ENCODE assay signal across 8 cellular contexts in the genomic region with DNA sequence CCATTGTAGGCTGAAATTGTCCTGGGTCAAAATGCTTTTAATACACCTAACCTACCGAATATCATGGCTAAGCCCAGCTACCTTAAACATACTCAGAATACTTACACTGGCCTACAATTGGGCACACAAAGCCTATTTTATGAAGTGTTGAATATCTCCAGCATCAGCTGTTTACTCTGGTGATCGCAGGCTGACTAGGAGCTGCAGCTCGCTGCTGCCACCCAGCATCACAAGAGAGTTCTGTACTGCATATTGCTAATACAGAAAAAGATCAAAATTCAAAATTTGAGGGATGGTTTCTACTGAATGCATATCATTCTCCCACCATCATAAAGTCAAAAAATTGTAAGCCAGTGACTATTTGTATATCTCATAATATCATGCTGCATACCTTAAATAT. TPM values are rescaled to one million over a fixed set of nuclear protein-coding genes. Genes with fewer than 3 reads are reported as not detected.
DNase-seq lines count a peak whose midpoint lies in the region; ATAC-seq, FAIRE-seq and TF ChIP-seq lines count a peak whose summit lies in the region.

No MANE protein-coding gene starts in this region.

- no peak for FAIRE-seq in keratinocyte (lab: Jason Lieb, UNC)

- peak; percentile 57 for ATAC-seq in CD4-positive, alpha-beta T cell (ENCODE audit: poor library complexity)
- ATAC-seq in HCT116, result peak; percentile 64
- ATAC-seq in HG03460 (IDR thresholded peaks at IDR 0.05; ENCODE audit: unreplicated experiment), result no peak
- ATAC-seq in body of pancreas, result no peak

- H3K27me3 ChIP-seq in CD4-positive, alpha-beta T cell (ENCODE audit: control insufficient read depth, insufficient read depth, low read length), result no peaks in the 10 kb centered on the region
- H3K27me3 ChIP-seq in HCT116 (ENCODE audit: insufficient read depth, low read length) (no peaks in the 10 kb centered on the region), keratinocyte (ENCODE audit: control insufficient read depth, extremely low read depth, insufficient read depth, low read length) (no peaks in the 10 kb centered on the region), body of pancreas (no peaks in the 10 kb centered on the region)

- peak in 5 of 10 experiments; percentile 5 to 32 (median 12) for DNase-seq in CD4-positive, alpha-beta T cell
- DNase-seq in HCT116 (ENCODE audit: low read depth, low spot score) (no peak), keratinocyte (ENCODE audit: low read depth, low spot score) (no peak), CD14-positive monocyte (ENCODE audit: low spot score) (no peak), LoVo (ENCODE audit: low spot score) (no peak), body of pancreas (no peak)

- peak; percentile 34; the same call in 1 of the 2 replicates for TF ChIP-seq RAD21 in HCT116 (IDR thresholded peaks at IDR 0.05; ENCODE audit: low read depth)

- no peaks in the 10 kb centered on the region for H3K9me1 ChIP-seq in keratinocyte (ENCODE audit: control insufficient read depth, extremely low read depth, insufficient read depth, low read length)

- H3K9ac ChIP-seq in HCT116 (ENCODE audit: low read length) (no peak overlapping the region), keratinocyte (ENCODE audit: control insufficient read depth, extremely low read depth, insufficient read depth, low read length) (no peak overlapping the region)

- no peaks in the 10 kb centered on the region for H3K4me1 Mint-ChIP-seq in CD4-positive, alpha-beta T cell (ENCODE audit: low read depth)
- H3K4me1 Mint-ChIP-seq in CD14-positive monocyte, result no peaks in the 10 kb centered on the region

- no peak overlapping the region for H3K4me3 ChIP-seq in HCT116 (replicated peaks in 1 of 2; ENCODE audit: low read depth in 1 of 2, low read length in 2 of 2)
- no peak overlapping the region for H3K4me3 ChIP-seq in keratinocyte (ENCODE audit: control insufficient read depth in 2 of 3, extremely low read depth in 1 of 3, insufficient read depth in 2 of 3, low read depth in 1 of 3, low read length in 3 of 3)
- no peak overlapping the region for H3K4me3 ChIP-seq in body of pancreas

- intact Hi-C loops in CD4-positive, alpha-beta T cell (cut with DNase I, micrococcal nuclease), result loop anchor here in 1 of 2 experiments (2.0 kb wide), 1 partner anchor 298 kb away; no protein-coding TSS in a partner anchor
- intact Hi-C loops in HCT116 (cut with micrococcal nuclease) (no loop called here), CD14-positive monocyte (cut with micrococcal nuclease) (no loop called here), body of pancreas (cut with DNase I) (no loop called here)

- H3K36me3 ChIP-seq in HCT116 (ENCODE audit: control insufficient read depth in 1 of 2, insufficient read depth in 2 of 2, low read length in 2 of 2), result no peaks in the 10 kb centered on the region; a peak in 1 of 4 replicates
- H3K36me3 ChIP-seq in keratinocyte (ENCODE audit: control insufficient read depth in 2 of 2, extremely low read depth in 1 of 2, insufficient read depth in 2 of 2, low read length in 2 of 2), result peaks cover 0 to 2% of the 10 kb centered on the region in 2 experiments
- peaks cover 0 to 7% of the 10 kb centered on the region in 2 donors for H3K36me3 ChIP-seq in body of pancreas (replicated peaks in 1 of 2; ENCODE audit: insufficient read depth in 1 of 2, low read depth in 2 of 2)

- H3K27ac ChIP-seq in CD4-positive, alpha-beta T cell (ENCODE audit: low read depth, low read length), result no peak overlapping the region
- H3K27ac ChIP-seq in HCT116 (ENCODE audit: low read depth, low read length) (no peak overlapping the region), VCaP (no peak overlapping the region), keratinocyte (ENCODE audit: control insufficient read depth, insufficient read depth, low read length) (no peak overlapping the region), body of pancreas (no peak overlapping the region)

- H3K9me3 Mint-ChIP-seq in CD4-positive, alpha-beta T cell, result no peaks in the 10 kb centered on the region
- no peaks in the 10 kb centered on the region for H3K9me3 Mint-ChIP-seq in CD14-positive monocyte

- H4K20me1 ChIP-seq in HCT116 (ENCODE audit: insufficient read depth) (no peaks in the 10 kb centered on the region), keratinocyte (ENCODE audit: control insufficient read depth, extremely low read depth, insufficient read depth, low read length) (no peaks in the 10 kb centered on the region)

- H3K4me2 ChIP-seq in HCT116 (ENCODE audit: low read length) (no peak overlapping the region), keratinocyte (ENCODE audit: control insufficient read depth, extremely low read depth, insufficient read depth, low read depth, low read length) (no peak overlapping the region)

- no peaks in the 10 kb centered on the region for H3K9me3 ChIP-seq in CD4-positive, alpha-beta T cell (ENCODE audit: control insufficient read depth, low read length)
- H3K9me3 ChIP-seq in HCT116 (ENCODE audit: control insufficient read depth in 1 of 2, insufficient read depth in 1 of 2, low read depth in 1 of 2, low read length in 2 of 2) (no peaks in the 10 kb centered on the region), keratinocyte (ENCODE audit: control insufficient read depth, low read depth, low read length) (no peaks in the 10 kb centered on the region), body of pancreas (no peaks in the 10 kb centered on the region)

- POLR2A ChIA-PET in CD4-positive, alpha-beta T cell (lab: Charles Lee), result no interaction called here
- POLR2A ChIA-PET in HCT116 (lab: Charles Lee), result no interaction called here

- H3K27ac Mint-ChIP-seq in CD4-positive, alpha-beta T cell, result no peak overlapping the region
- H3K27ac Mint-ChIP-seq in CD14-positive monocyte, result no peak overlapping the region

- H3K79me2 ChIP-seq in HCT116 (ENCODE audit: insufficient read depth, low read length) (no peaks in the 10 kb centered on the region), keratinocyte (ENCODE audit: control insufficient read depth, insufficient read depth, low read length) (no peaks in the 10 kb centered on the region)

- dilution Hi-C loops in keratinocyte (cut with MboI; ENCODE audit: extremely low pct_ligation_motif_present, low sequenced_read_pairs), result no loop called here

- H3K27me3 Mint-ChIP-seq in CD4-positive, alpha-beta T cell, result no peaks in the 10 kb centered on the region
- no peaks in the 10 kb centered on the region for H3K27me3 Mint-ChIP-seq in CD14-positive monocyte (ENCODE audit: low read depth in 3 of 3)

- H3K4me3 Mint-ChIP-seq in CD4-positive, alpha-beta T cell, result no peak overlapping the region
- H3K4me3 Mint-ChIP-seq in CD14-positive monocyte, result no peak overlapping the region

- no peaks in the 10 kb centered on the region for H3K9me2 ChIP-seq in HCT116 (ENCODE audit: insufficient read depth)

- H2AFZ ChIP-seq in HCT116 (ENCODE audit: low read depth, low read length, poor library complexity, severe bottlenecking) (no peak overlapping the region), keratinocyte (ENCODE audit: control insufficient read depth, low read length) (no peak overlapping the region)

- CTCF ChIA-PET in CD4-positive, alpha-beta T cell (lab: Charles Lee), result no interaction called here
- CTCF ChIA-PET in HCT116 (lab: Charles Lee), result no interaction called here

- 86 to 100% methylated on average over 3 of the region's 3 CpGs for WGBS in body of pancreas, 2 donors

- TF ChIP-seq POLR2A in HCT116 (IDR thresholded peaks at IDR 0.05; ENCODE audit: borderline replicate concordance, extremely low read depth, insufficient read depth, insufficient read length) (no peak), body of pancreas (IDR thresholded peaks at IDR 0.05) (no peak)

- RAD21 ChIA-PET in HCT116 (lab: Charles Lee; ENCODE audit: low non-redundant PET in 1 of 2, low total read pairs in 2 of 2, uncharacterized antibody in 2 of 2, unreplicated experiment in 2 of 2), result no interaction called here

- H3K36me3 Mint-ChIP-seq in CD4-positive, alpha-beta T cell (ENCODE audit: low read depth), result peaks cover 78% of the 10 kb centered on the region
- H3K36me3 Mint-ChIP-seq in CD14-positive monocyte, result peaks cover 54 to 87% of the 10 kb centered on the region in 2 donors

- no TSS peak for BruUV-seq in HCT116 (replicated peaks; lab: Mats Ljungman, UMichigan)

- no peaks in the 10 kb centered on the region for H3K4me1 ChIP-seq in HCT116 (ENCODE audit: control insufficient read depth in 1 of 2, insufficient read depth in 2 of 2, low read length in 2 of 2)
- H3K4me1 ChIP-seq in keratinocyte (ENCODE audit: control insufficient read depth, extremely low read depth, insufficient read depth, low read length), result no peaks in the 10 kb centered on the region
- no peaks in the 10 kb centered on the region for H3K4me1 ChIP-seq in body of pancreas

- peak; percentile 28 for TF ChIP-seq CTCF in CD4-positive, alpha-beta T cell (IDR thresholded peaks at IDR 0.05)
- peak; percentile 19 to 51 (median 44); a peak in 4 of 6 replicates for TF ChIP-seq CTCF in HCT116 (IDR thresholded peaks at IDR 0.05 in 2 of 3, conservative IDR thresholded peaks at IDR 0.05 in 1 of 3; ENCODE audit: borderline replicate concordance in 1 of 3, insufficient read depth in 1 of 3, low read depth in 2 of 3, low read length in 2 of 3)
- peak; percentile 85 for TF ChIP-seq CTCF in VCaP (conservative IDR thresholded peaks at IDR 0.05)
- TF ChIP-seq CTCF in keratinocyte (optimal IDR thresholded peaks at IDR 0.05 in 1 of 3, IDR thresholded peaks at IDR 0.05 in 1 of 3, conservative IDR thresholded peaks at IDR 0.05 in 1 of 3; ENCODE audit: extremely low read depth in 1 of 3, insufficient read depth in 2 of 3, low read length in 3 of 3), result peak; percentile 18 to 65 (median 46)
- no peak for TF ChIP-seq CTCF in CD14-positive monocyte (IDR thresholded peaks at IDR 0.05)
- no peak for TF ChIP-seq CTCF in body of pancreas (IDR thresholded peaks at IDR 0.05)

RNA-seq across cellular contexts. Expression of a gene that starts 55.3 kb away (rescaled TPM):
- total RNA-seq in CD4-positive, alpha-beta T cell, result 10 to 100 TPM; 17.1 to 18.3 TPM
- total RNA-seq in HCT116 (2021; ENCODE audit: unreplicated experiment), result 12.7 TPM
- 9.7 and 11.3 TPM in 2 replicates for polyA plus RNA-seq in HCT116 (2012)
- polyA plus RNA-seq in keratinocyte, result 16.8 to 23.2 TPM (median 22.1 TPM) in 3 replicates
- 3.7 TPM for polyA plus RNA-seq in keratinocyte (2011; ENCODE audit: low read depth)
- polyA plus RNA-seq in keratinocyte (2011; cell fraction: cytosol; rRNA removed), result 12.5 and 26.9 TPM in 2 replicates
- polyA plus RNA-seq in keratinocyte (2011; cell fraction: nucleus; rRNA removed), result 25.9 and 37.3 TPM in 2 replicates
- 5.5 and 11.6 TPM in 2 replicates for polyA plus RNA-seq in keratinocyte (2012; ENCODE audit: low replicate concordance)
- polyA minus RNA-seq in keratinocyte, result 31.7 to 42.9 TPM (median 40.0 TPM) in 3 replicates
- polyA minus RNA-seq in keratinocyte (2011; cell fraction: cytosol; rRNA and poly(A)+ RNA removed), result 25.9 TPM
- polyA minus RNA-seq in keratinocyte (2011; cell fraction: nucleus; rRNA and poly(A)+ RNA removed), result 24.3 and 30.5 TPM in 2 replicates
- 10 to 100 TPM in 1 of 2 donors, 1 to 10 TPM in 1; 8.5 to 12.3 TPM for polyA plus RNA-seq in CD14-positive monocyte
- total RNA-seq in body of pancreas, result 10 to 100 TPM; 10.1 to 28.3 TPM

Comparison
In these comparisons a context has a peak if more than half of its experiments do, and no peak if none do; other contexts are left out.
1. ATAC-seq: peak in CD4-positive, alpha-beta T cell (single experiment) and HCT116 (single experiment); none in HG03460 (single experiment) and body of pancreas (single experiment).
2. CTCF ChIP-seq: peak in CD4-positive, alpha-beta T cell (single experiment), HCT116 (3 of 3), VCaP (single experiment) and keratinocyte (3 of 3); none in CD14-positive monocyte (single experiment) and body of pancreas (0 of 7).